Comparison of ENCODE assay signal across 21 cellular contexts in genomic region chr18:63291278-63291677, GRCh38. TPM values are rescaled to one million over a fixed set of nuclear protein-coding genes. Genes with fewer than 3 reads are reported as not detected.
DNase-seq lines count a peak whose midpoint lies in the region; ATAC-seq, FAIRE-seq and TF ChIP-seq lines count a peak whose summit lies in the region.
"Had no signal": no experiment of that assay in that cellular context is flagged by ENCODE, and none has a peak within 500 bp of the region (broad histone marks: within the 10 kb centered on the region; RNA-seq: fewer than 3 reads in every experiment).

No MANE protein-coding gene starts in this region.

- ATAC-seq in activated naive CD8-positive, alpha-beta T cell treated with anti-CD3 and anti-CD28 coated beads, Interleukin-2, amount 50 U/mL, for 24 hours, result peak; percentile 25
- no peak for ATAC-seq in HG02970 (IDR thresholded peaks at IDR 0.05; ENCODE audit: low FRiP score, unreplicated experiment)
- ATAC-seq in omental fat pad (ENCODE audit: low FRiP score), result no peak
- ATAC-seq: HCT116, lower lobe of right lung had no signal

- H3K27ac Mint-ChIP-seq in activated naive CD4-positive, alpha-beta T cell treated with anti-CD3 and anti-CD28 coated beads, Interleukin-2, amount 50 U/mL, for 24 hours, result peak overlapping the region; percentile 89
- peak overlapping the region in 2 of 3 donors; percentile 85 to 87 for H3K27ac Mint-ChIP-seq in IgD-negative memory B cell
- peak overlapping the region; percentile 86 for H3K27ac Mint-ChIP-seq in activated naive CD8-positive, alpha-beta T cell treated with anti-CD3 and anti-CD28 coated beads, Interleukin-2, amount 50 U/mL, for 24 hours
- H3K27ac Mint-ChIP-seq: activated B cell treated with CpG ODN at 0.5 μM for 24 hours had no signal

- peak overlapping the region; percentile 69 for H3K4me3 Mint-ChIP-seq in activated naive CD4-positive, alpha-beta T cell treated with anti-CD3 and anti-CD28 coated beads, Interleukin-2, amount 50 U/mL, for 24 hours
- H3K4me3 Mint-ChIP-seq in IgD-negative memory B cell, result peak overlapping the region in 2 of 4 donors; percentile 67 to 80
- H3K4me3 Mint-ChIP-seq in activated naive CD8-positive, alpha-beta T cell treated with anti-CD3 and anti-CD28 coated beads, Interleukin-2, amount 50 U/mL, for 24 hours, result peak overlapping the region; percentile 58

- no peak for FAIRE-seq in D721Med (lab: Jason Lieb, UNC)

- H3K36me3 Mint-ChIP-seq in activated naive CD4-positive, alpha-beta T cell treated with anti-CD3 and anti-CD28 coated beads, Interleukin-2, amount 50 U/mL, for 24 hours, result peaks cover 30% of the 10 kb centered on the region
- peaks cover 3% of the 10 kb centered on the region for H3K36me3 Mint-ChIP-seq in IgD-negative memory B cell
- H3K36me3 Mint-ChIP-seq in activated naive CD8-positive, alpha-beta T cell treated with anti-CD3 and anti-CD28 coated beads, Interleukin-2, amount 50 U/mL, for 24 hours (ENCODE audit: low read depth), result peaks cover 53% of the 10 kb centered on the region

- DNase-seq in activated naive CD4-positive, alpha-beta T cell (lab: John Stamatoyannopoulos, UW), result no peak
- DNase-seq in activated naive CD8-positive, alpha-beta T cell treated with anti-CD3 and anti-CD28 coated beads, Interleukin-2, amount 50 U/mL, for 24 hours, result no peak
- DNase-seq in stimulated activated CD8-positive, alpha-beta memory T cell treated with anti-CD3 and anti-CD28 coated beads, Interleukin-4, amount 100 ng/mL, for 48 hours, result peak; percentile 22
- no peak for DNase-seq in omental fat pad (ENCODE audit: low spot score)
- no peak for DNase-seq in D721Med (ENCODE audit: insufficient read length, low spot score)
- DNase-seq: activated B cell treated with CpG ODN at 0.5 μM for 24 hours; activated CD8-positive, alpha-beta memory T cell treated with anti-CD3 and anti-CD28 coated beads, Interleukin-2, amount 50 U/mL, for 48 hours; amniotic stem cell; effector CD4-positive, alpha-beta T cell; heart right ventricle; Kasumi-1; lower lobe of right lung; NCI-H1092; NCI-H2107; NCI-H524 treated with DMSO at 0.1 percent for 48 hours; SIG-M5; stimulated activated CD4-positive, alpha-beta T cell treated with anti-CD3 and anti-CD28 coated beads, Interleukin-4, amount 100 ng/mL, for 1 hour had no signal

- peaks cover 10% of the 10 kb centered on the region for H3K4me1 Mint-ChIP-seq in activated naive CD4-positive, alpha-beta T cell treated with anti-CD3 and anti-CD28 coated beads, Interleukin-2, amount 50 U/mL, for 24 hours
- H3K4me1 Mint-ChIP-seq in IgD-negative memory B cell, result peaks cover 44 to 58% (median 49%) of the 10 kb centered on the region in 3 donors
- H3K4me1 Mint-ChIP-seq in activated naive CD8-positive, alpha-beta T cell treated with anti-CD3 and anti-CD28 coated beads, Interleukin-2, amount 50 U/mL, for 24 hours, result peaks cover 54% of the 10 kb centered on the region

- TF ChIP-seq CTCF in omental fat pad (IDR thresholded peaks at IDR 0.05) (no peak), D721Med (IDR thresholded peaks at IDR 0.05; ENCODE audit: insufficient read depth, missing control alignments) (no peak)

- H3K27me3 Mint-ChIP-seq in activated naive CD4-positive, alpha-beta T cell treated with anti-CD3 and anti-CD28 coated beads, Interleukin-2, amount 50 U/mL, for 24 hours, result no peaks in the 10 kb centered on the region
- no peaks in the 10 kb centered on the region for H3K27me3 Mint-ChIP-seq in IgD-negative memory B cell
- H3K27me3 Mint-ChIP-seq in activated naive CD8-positive, alpha-beta T cell treated with anti-CD3 and anti-CD28 coated beads, Interleukin-2, amount 50 U/mL, for 24 hours, result no peaks in the 10 kb centered on the region
- H3K27me3 Mint-ChIP-seq: activated B cell treated with CpG ODN at 0.5 μM for 24 hours had no signal

- no peaks in the 10 kb centered on the region for H3K9me3 Mint-ChIP-seq in activated naive CD4-positive, alpha-beta T cell treated with anti-CD3 and anti-CD28 coated beads, Interleukin-2, amount 50 U/mL, for 24 hours
- H3K9me3 Mint-ChIP-seq in IgD-negative memory B cell, result no peaks in the 10 kb centered on the region
- H3K9me3 Mint-ChIP-seq in activated naive CD8-positive, alpha-beta T cell treated with anti-CD3 and anti-CD28 coated beads, Interleukin-2, amount 50 U/mL, for 24 hours, result no peaks in the 10 kb centered on the region
- H3K9me3 Mint-ChIP-seq: activated B cell treated with CpG ODN at 0.5 μM for 24 hours had no signal

RNA-seq across cellular contexts. Expression of gene BCL2, which starts 28.3 kb away (rescaled TPM):
- 36.2 TPM for polyA plus RNA-seq in IgD-negative memory B cell
- total RNA-seq in omental fat pad, result 10 to 100 TPM; 18.4 to 84.5 (median 30.2) TPM
